In the genomic region with DNA sequence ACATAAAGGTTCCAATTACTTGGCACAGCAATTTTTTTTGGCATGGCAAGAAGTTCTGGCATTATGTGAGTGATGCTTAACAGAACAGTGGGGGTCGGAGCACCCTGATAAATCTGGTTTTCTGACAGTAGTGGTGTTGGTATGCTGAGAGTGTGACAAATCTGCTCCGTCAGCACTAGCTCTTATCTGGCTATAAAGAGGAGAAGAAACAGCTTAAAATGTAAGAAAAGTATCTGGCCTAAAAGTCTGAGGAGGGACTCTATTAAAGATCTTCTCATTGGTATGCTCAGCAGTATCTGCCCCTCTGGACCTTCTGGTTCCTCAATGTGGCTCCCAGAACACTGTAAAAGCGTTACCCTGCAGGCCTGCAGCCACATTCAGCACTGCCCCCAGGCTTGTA, we compare ENCODE assay signal across 17 cellular contexts.
A peak's percentile ranks its signal among the peaks of the same experiment; 100 is the strongest.
DNase-seq lines count a peak whose midpoint lies in the region; ATAC-seq and TF ChIP-seq lines count a peak whose summit lies in the region.
"Had no signal": no experiment of that assay in that cellular context is flagged by ENCODE, and none has a peak within 500 bp of the region (broad histone marks: within the 10 kb centered on the region; RNA-seq: fewer than 3 reads in every experiment).

No MANE protein-coding gene starts in this region.

- no peaks in the 10 kb centered on the region for H3K9me3 ChIP-seq in cardiac muscle cell (ENCODE audit: low read depth)
- H3K9me3 ChIP-seq in heart right ventricle, result no peaks in the 10 kb centered on the region
- no peaks in the 10 kb centered on the region for H3K9me3 ChIP-seq in esophagus (ENCODE audit: control insufficient read depth in 2 of 2, insufficient read depth in 1 of 2, low read depth in 1 of 2, low read length in 1 of 2)
- H3K9me3 ChIP-seq in testis, result no peaks in the 10 kb centered on the region
- H3K9me3 ChIP-seq: BLaER1 treated with 17β-estradiol and CSF1 and Interleukin-3, amounts not matched to agents 10 nM and 100 nM had no signal

- H3K27ac ChIP-seq in cardiac muscle cell (peak overlapping the region; percentile 85), heart right ventricle (peak overlapping the region in 3 of 10 donors; percentile 21 to 35 (median 28)), esophagus (ENCODE audit: low read depth in 2 of 2, low read length in 1 of 2) (peak overlapping the region; percentile 67 to 84), testis (peak overlapping the region in 1 of 2 donors; percentile 45)
- H3K27ac ChIP-seq: BLaER1 treated with 17β-estradiol and CSF1 and Interleukin-3, amounts not matched to agents 10 nM and 100 nM; GM23248 had no signal

- H3K9me3 Mint-ChIP-seq in nephron, result no peaks in the 10 kb centered on the region

- H3K4me3 ChIP-seq in cardiac muscle cell, result no peak overlapping the region
- H3K4me3 ChIP-seq in heart right ventricle, result no peak overlapping the region
- peak overlapping the region in 1 of 2 donors; percentile 44 for H3K4me3 ChIP-seq in esophagus (ENCODE audit: low read depth in 1 of 2, low read length in 2 of 2)
- no peak overlapping the region for H3K4me3 ChIP-seq in testis
- H3K4me3 ChIP-seq: BLaER1 treated with 17β-estradiol and CSF1 and Interleukin-3, amounts not matched to agents 10 nM and 100 nM; GM23248 had no signal

- peaks cover 52% of the 10 kb centered on the region for H3K4me1 Mint-ChIP-seq in nephron

- no peak for TF ChIP-seq CTCF in cardiac muscle cell (IDR thresholded peaks at IDR 0.05; ENCODE audit: low read depth, low read length)
- TF ChIP-seq CTCF in heart right ventricle (IDR thresholded peaks at IDR 0.05), result no peak
- no peak for TF ChIP-seq CTCF in nephron (IDR thresholded peaks at IDR 0.05; ENCODE audit: unreplicated experiment in 3 of 3)
- TF ChIP-seq CTCF in testis (IDR thresholded peaks at IDR 0.05), result no peak

- H3K36me3 ChIP-seq in cardiac muscle cell (no peaks in the 10 kb centered on the region), heart right ventricle (no peaks in the 10 kb centered on the region), esophagus (ENCODE audit: control insufficient read depth in 2 of 2, insufficient read depth in 2 of 2, low read length in 1 of 2) (no peaks in the 10 kb centered on the region), testis (ENCODE audit: low read depth, missing control alignments) (no peaks in the 10 kb centered on the region)
- H3K36me3 ChIP-seq: BLaER1 treated with 17β-estradiol and CSF1 and Interleukin-3, amounts not matched to agents 10 nM and 100 nM had no signal

- intact Hi-C loops in heart right ventricle (cut with DNase I), result loop anchor here in 1 of 10 donors (10.0 kb wide), 1 partner anchor 62 kb away; no protein-coding TSS in a partner anchor
- intact Hi-C loops in testis (cut with DNase I; ENCODE audit: low total_unique reads), result no loop called here

- peaks cover 4% of the 10 kb centered on the region for H3K27me3 Mint-ChIP-seq in nephron (ENCODE audit: low read depth)

- H3K27ac Mint-ChIP-seq in nephron, result peak overlapping the region; percentile 8 to 36 (median 26)

- DNase-seq in cardiac muscle cell (ENCODE audit: low read depth in 1 of 2, low spot score in 1 of 2) (no peak), heart right ventricle (no peak), testis (no peak), NCI-H748 treated with DMSO at 0.1 percent for 48 hours (lab: John Stamatoyannopoulos, UW) (no peak)
- no peak for DNase-seq in stimulated activated CD8-positive, alpha-beta memory T cell treated with anti-CD3 and anti-CD28 coated beads, Interleukin-4, amount 100 ng/mL, for 48 hours
- DNase-seq in NK-92 treated with Interleukin-12 subunit alpha and Interleukin-12 subunit beta, amount 100 ng/mL, for 24 hours (lab: John Stamatoyannopoulos, UW), result no peak
- DNase-seq: DMS79 treated with DMSO at 0.1 percent for 48 hours, GM23248, HCEC 1CT, NCI-H1436 treated with DMSO at 0.1 percent for 48 hours, NCI-H2029 treated with DMSO at 0.1 percent for 48 hours, NCI-H2227 treated with DMSO at 0.1 percent for 48 hours, NCI-H524 had no signal

- no peaks in the 10 kb centered on the region for H3K36me3 Mint-ChIP-seq in nephron (ENCODE audit: low read depth)

- 45 to 64% methylated on average over 3 of the region's 3 CpGs for WGBS in heart right ventricle, 2 donors
- WGBS in esophagus, 2 donors, result 67 to 77% methylated on average over 3 of the region's 3 CpGs
- WGBS in testis, 2 donors, result 61 to 75% methylated on average over 3 of the region's 3 CpGs

- H3K27me3 ChIP-seq in cardiac muscle cell, result no peaks in the 10 kb centered on the region
- H3K27me3 ChIP-seq in heart right ventricle, result no peaks in the 10 kb centered on the region
- no peaks in the 10 kb centered on the region for H3K27me3 ChIP-seq in esophagus (ENCODE audit: control insufficient read depth in 1 of 2, insufficient read depth in 2 of 2, low read length in 2 of 2)
- H3K27me3 ChIP-seq in testis, result no peaks in the 10 kb centered on the region
- H3K27me3 ChIP-seq: BLaER1 treated with 17β-estradiol and CSF1 and Interleukin-3, amounts not matched to agents 10 nM and 100 nM had no signal

- TF ChIP-seq POLR2A in testis (IDR thresholded peaks at IDR 0.05), result no peak

- no peak for ATAC-seq in heart right ventricle
- ATAC-seq: Panc1 had no signal

- no peak overlapping the region for H3K4me3 Mint-ChIP-seq in nephron

- peaks cover 93% of the 10 kb centered on the region for H3K4me1 ChIP-seq in cardiac muscle cell (ENCODE audit: low read depth)
- H3K4me1 ChIP-seq in heart right ventricle, result peaks cover 0 to 91% (median 40%) of the 10 kb centered on the region in 9 donors
- peaks cover 0 to 14% of the 10 kb centered on the region in 2 donors for H3K4me1 ChIP-seq in esophagus (ENCODE audit: control insufficient read depth in 2 of 2, insufficient read depth in 2 of 2, low read length in 1 of 2)
- H3K4me1 ChIP-seq in testis, result peaks cover 43% of the 10 kb centered on the region
